ENCODE assay signal across 12 cellular contexts in genomic region chr9:38390851-38391250, GRCh38. TPM values are rescaled to one million over a fixed set of nuclear protein-coding genes. Genes with fewer than 3 reads are reported as not detected.
DNase-seq lines count a peak whose midpoint lies in the region; ATAC-seq and TF ChIP-seq lines count a peak whose summit lies in the region.
"Had no signal": no experiment of that assay in that cellular context is flagged by ENCODE, and none has a peak within 500 bp of the region (broad histone marks: within the 10 kb centered on the region; RNA-seq: fewer than 3 reads in every experiment).

No MANE protein-coding gene starts in this region.

- TF ChIP-seq POLR2A in gastroesophageal sphincter (IDR thresholded peaks at IDR 0.05) (no peak), vagina (IDR thresholded peaks at IDR 0.05) (no peak)

- peaks cover 2 to 81% (median 6%) of the 10 kb centered on the region in 3 donors for H3K4me1 ChIP-seq in gastroesophageal sphincter
- peaks cover 16% of the 10 kb centered on the region for H3K4me1 ChIP-seq in vagina

- H3K4me1 Mint-ChIP-seq in activated naive CD4-positive, alpha-beta T cell treated with anti-CD3 and anti-CD28 coated beads, Interleukin-2, amount 10 ng/mL, durations not matched to agents 7 days and 5 days = peaks cover 15% of the 10 kb centered on the region
- H3K4me1 Mint-ChIP-seq in nephron = peaks cover 79% of the 10 kb centered on the region

- H3K4me3 ChIP-seq in gastroesophageal sphincter (no peak overlapping the region), vagina (no peak overlapping the region)
- H3K4me3 ChIP-seq: SJCRH30 had no signal

- 36 to 50% methylated on average over 2 of the region's 5 CpGs for WGBS in gastroesophageal sphincter (ENCODE audit: low coverage in 1 of 2), 2 donors

- H3K27me3 ChIP-seq in gastroesophageal sphincter (no peaks in the 10 kb centered on the region), vagina (no peaks in the 10 kb centered on the region)
- H3K27me3 ChIP-seq: SJCRH30 had no signal

- ATAC-seq in gastroesophageal sphincter = no peak

- peaks cover 6% of the 10 kb centered on the region for H3K36me3 Mint-ChIP-seq in activated naive CD4-positive, alpha-beta T cell treated with anti-CD3 and anti-CD28 coated beads, Interleukin-2, amount 10 ng/mL, durations not matched to agents 7 days and 5 days
- H3K36me3 Mint-ChIP-seq in nephron (ENCODE audit: low read depth) = peaks cover 9% of the 10 kb centered on the region

- CTCF ChIA-PET in activated naive CD4-positive, alpha-beta T cell treated with anti-CD3 and anti-CD28 coated beads, Interleukin-2, amount 10 ng/mL, durations not matched to agents 7 days and 5 days (lab: Charles Lee) = interaction anchor here (0.5 kb wide), 1 partner anchor 552 kb away, joined by 3 read pairs; no protein-coding TSS in a partner anchor

- intact Hi-C loops in vagina (cut with DNase I) = no loop called here

- H3K36me3 ChIP-seq in gastroesophageal sphincter (peaks cover 0 to 8% of the 10 kb centered on the region in 2 donors), vagina (peaks cover 0 to 2% of the 10 kb centered on the region in 2 donors)

- peak overlapping the region; percentile 73 to 93 (median 88) for H3K27ac ChIP-seq in gastroesophageal sphincter
- peak overlapping the region; percentile 52 for H3K27ac ChIP-seq in vagina
- H3K27ac ChIP-seq: SJCRH30 had no signal

- H3K27ac Mint-ChIP-seq in activated naive CD4-positive, alpha-beta T cell treated with anti-CD3 and anti-CD28 coated beads, Interleukin-2, amount 10 ng/mL, durations not matched to agents 7 days and 5 days = no peak overlapping the region
- peak overlapping the region; percentile 60 to 90 (median 65) for H3K27ac Mint-ChIP-seq in nephron

- no peaks in the 10 kb centered on the region for H3K9me3 ChIP-seq in gastroesophageal sphincter
- H3K9me3 ChIP-seq in vagina = no peaks in the 10 kb centered on the region
- H3K9me3 ChIP-seq: SJCRH30 had no signal

- no peaks in the 10 kb centered on the region for H3K9me3 Mint-ChIP-seq in activated naive CD4-positive, alpha-beta T cell treated with anti-CD3 and anti-CD28 coated beads, Interleukin-2, amount 10 ng/mL, durations not matched to agents 7 days and 5 days
- H3K9me3 Mint-ChIP-seq in nephron = peaks cover 2% of the 10 kb centered on the region

- H3K4me3 Mint-ChIP-seq in activated naive CD4-positive, alpha-beta T cell treated with anti-CD3 and anti-CD28 coated beads, Interleukin-2, amount 10 ng/mL, durations not matched to agents 7 days and 5 days = peak overlapping the region; percentile 1
- H3K4me3 Mint-ChIP-seq in nephron = peak overlapping the region; percentile 87 to 93 (median 92)

- no peak for DNase-seq in activated naive CD4-positive, alpha-beta T cell treated with anti-CD3 and anti-CD28 coated beads, Interleukin-2, amount 10 ng/mL, durations not matched to agents 7 days and 5 days
- DNase-seq in activated naive CD4-positive, alpha-beta T cell treated with Interleukin-2 at 50 U/mL for 16 hours = no peak
- no peak for DNase-seq in vagina (ENCODE audit: extremely low spot score in 2 of 2)
- no peak for DNase-seq in stimulated activated CD4-positive, alpha-beta T cell treated with anti-CD3 and anti-CD28 coated beads, Interleukin-2, amount 100 ng/mL, for 24 hours
- DNase-seq in 8988T = no peak
- no peak for DNase-seq in iPS-NIHi11 (ENCODE audit: low spot score)
- DNase-seq: Calu3, dermis blood vessel endothelial cell, NCI-H1048, SJCRH30 had no signal

- H3K27me3 Mint-ChIP-seq in activated naive CD4-positive, alpha-beta T cell treated with anti-CD3 and anti-CD28 coated beads, Interleukin-2, amount 10 ng/mL, durations not matched to agents 7 days and 5 days = peaks cover 32% of the 10 kb centered on the region
- H3K27me3 Mint-ChIP-seq in nephron (ENCODE audit: low read depth) = peaks cover 4% of the 10 kb centered on the region

- no peak for TF ChIP-seq EP300 in gastroesophageal sphincter (IDR thresholded peaks at IDR 0.05)

- TF ChIP-seq CTCF in gastroesophageal sphincter (IDR thresholded peaks at IDR 0.05) (no peak), nephron (IDR thresholded peaks at IDR 0.05; ENCODE audit: unreplicated experiment in 3 of 3) (no peak), vagina (IDR thresholded peaks at IDR 0.05) (no peak)

RNA-seq across cellular contexts. Expression of gene ALDH1B1, which starts 1.7 kb away (rescaled TPM):
- total RNA-seq in gastroesophageal sphincter (100 to 1,000 TPM; 130 to 432 (median 156) TPM), vagina (13.3 TPM)

RNA-seq across cellular contexts. Expression of gene IGFBPL1, which starts 33.4 kb away (rescaled TPM):
- total RNA-seq in gastroesophageal sphincter (1 to 10 TPM; 1.6 to 3.2 (median 2.5) TPM), vagina (not detected)
